22 cellular contexts compared by ENCODE assay signal in the genomic region with DNA sequence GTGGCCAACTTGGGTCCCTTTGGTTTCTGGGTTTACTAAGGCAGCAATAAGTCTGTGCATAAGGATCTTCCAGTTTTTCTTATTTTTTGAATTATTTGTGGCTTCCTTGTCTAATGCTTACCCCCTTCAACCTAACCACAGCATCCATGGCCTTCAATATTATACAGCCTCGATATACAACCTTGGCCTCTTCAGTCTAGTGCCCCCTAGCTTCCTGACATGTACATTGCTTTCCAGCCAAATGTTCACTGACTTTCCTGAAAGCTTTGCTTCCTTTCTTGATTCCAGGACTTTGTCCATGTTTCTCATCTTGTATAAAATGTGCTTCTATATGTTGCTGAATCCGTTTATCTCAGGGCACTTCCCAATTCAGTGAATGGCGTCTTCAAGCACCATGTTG.
"Had no signal": no experiment of that assay in that cellular context is flagged by ENCODE, and none has a peak within 500 bp of the region (broad histone marks: within the 10 kb centered on the region; RNA-seq: fewer than 3 reads in every experiment).

No MANE protein-coding gene starts in this region.

- H3K4me3 Mint-ChIP-seq: activated CD4-positive, alpha-beta memory T cell treated with anti-CD3 and anti-CD28 coated beads for 36 hours; activated CD4-positive, alpha-beta T cell treated with anti-CD3 and anti-CD28 coated beads for 36 hours; activated naive CD4-positive, alpha-beta T cell treated with anti-CD3 and anti-CD28 coated beads, Interleukin-2, amount 10 ng/mL, durations not matched to agents 7 days and 5 days; activated T-cell treated with anti-CD3 and anti-CD28 coated beads, Interleukin-2, amount 50 U/mL, for 72 hours; effector memory CD8-positive, alpha-beta T cell; memory B cell; nephron had no signal

- H3K4me1 Mint-ChIP-seq: activated CD4-positive, alpha-beta T cell treated with anti-CD3 and anti-CD28 coated beads for 36 hours; activated naive CD4-positive, alpha-beta T cell treated with anti-CD3 and anti-CD28 coated beads, Interleukin-2, amount 10 ng/mL, durations not matched to agents 7 days and 5 days; memory B cell had no signal

- ATAC-seq: activated CD4-positive, alpha-beta T cell treated with anti-CD3 and anti-CD28 coated beads for 36 hours; activated T-cell treated with anti-CD3 and anti-CD28 coated beads, Interleukin-2, amount 50 U/mL, for 72 hours; effector memory CD8-positive, alpha-beta T cell; gastrocnemius medialis; left cardiac atrium; right cardiac atrium; stimulated activated naive CD8-positive, alpha-beta T cell treated with anti-CD3 and anti-CD28 coated beads, Interleukin-15, Interleukin-2, amounts not matched to agents 100 U/mL and 50 U/mL, for 24 hours had no signal

- H3K4me1 ChIP-seq: colonic mucosa, esophagus squamous epithelium, gastrocnemius medialis, parathyroid adenoma, upper lobe of left lung had no signal

- H3K27me3 Mint-ChIP-seq: activated CD4-positive, alpha-beta memory T cell treated with anti-CD3 and anti-CD28 coated beads for 36 hours; activated CD4-positive, alpha-beta T cell treated with anti-CD3 and anti-CD28 coated beads for 36 hours; activated naive CD4-positive, alpha-beta T cell treated with anti-CD3 and anti-CD28 coated beads, Interleukin-2, amount 10 ng/mL, durations not matched to agents 7 days and 5 days; effector memory CD8-positive, alpha-beta T cell; memory B cell had no signal

- H3K9me3 ChIP-seq: colonic mucosa, esophagus squamous epithelium, gastrocnemius medialis, upper lobe of left lung had no signal

- DNase-seq: activated CD4-positive, alpha-beta memory T cell treated with anti-CD3 and anti-CD28 coated beads for 36 hours; activated CD4-positive, alpha-beta T cell treated with anti-CD3 and anti-CD28 coated beads for 36 hours; activated effector memory CD4-positive, alpha-beta T cell treated with anti-CD3 and anti-CD28 coated beads, Interleukin-2, amount 50 U/mL, for 16 hours; activated naive CD4-positive, alpha-beta T cell treated with anti-CD3 and anti-CD28 coated beads, Interleukin-2, amount 10 ng/mL, durations not matched to agents 7 days and 5 days; activated T-cell treated with anti-CD3 and anti-CD28 coated beads, Interleukin-2, amount 50 U/mL, for 72 hours; amygdala; colonic mucosa; dorsolateral prefrontal cortex; effector memory CD8-positive, alpha-beta T cell; esophagus squamous epithelium; gastrocnemius medialis; head of caudate nucleus; islet precursor cell; left cardiac atrium; right cardiac atrium; stimulated activated CD4-positive, alpha-beta T cell treated with anti-CD3 and anti-CD28 coated beads, Interleukin-4, amount 100 ng/mL, for 4 hours; stimulated activated naive CD8-positive, alpha-beta T cell treated with anti-CD3 and anti-CD28 coated beads, Interleukin-15, Interleukin-2, amounts not matched to agents 100 U/mL and 50 U/mL, for 24 hours; T-helper 9 cell; upper lobe of left lung had no signal

- H3K4me3 ChIP-seq: colonic mucosa, dorsolateral prefrontal cortex, esophagus squamous epithelium, gastrocnemius medialis, upper lobe of left lung had no signal

- H3K36me3 ChIP-seq: colonic mucosa, esophagus squamous epithelium, gastrocnemius medialis, upper lobe of left lung had no signal

- H3K27ac Mint-ChIP-seq: activated CD4-positive, alpha-beta memory T cell treated with anti-CD3 and anti-CD28 coated beads for 36 hours; activated CD4-positive, alpha-beta T cell treated with anti-CD3 and anti-CD28 coated beads for 36 hours; activated naive CD4-positive, alpha-beta T cell treated with anti-CD3 and anti-CD28 coated beads, Interleukin-2, amount 10 ng/mL, durations not matched to agents 7 days and 5 days; activated T-cell treated with anti-CD3 and anti-CD28 coated beads, Interleukin-2, amount 50 U/mL, for 72 hours; effector memory CD8-positive, alpha-beta T cell; memory B cell; nephron had no signal

- H3K36me3 Mint-ChIP-seq: activated CD4-positive, alpha-beta memory T cell treated with anti-CD3 and anti-CD28 coated beads for 36 hours; activated naive CD4-positive, alpha-beta T cell treated with anti-CD3 and anti-CD28 coated beads, Interleukin-2, amount 10 ng/mL, durations not matched to agents 7 days and 5 days; memory B cell had no signal

- H3K27me3 ChIP-seq: colonic mucosa, dorsolateral prefrontal cortex, esophagus squamous epithelium, gastrocnemius medialis, upper lobe of left lung had no signal

- H3K27ac ChIP-seq: colonic mucosa, dorsolateral prefrontal cortex, esophagus squamous epithelium, gastrocnemius medialis, parathyroid adenoma, upper lobe of left lung had no signal
